17 cellular contexts compared by ENCODE assay signal in genomic region chr4:2944882-2945526, GRCh38. TPM values are rescaled to one million over a fixed set of nuclear protein-coding genes. Genes with fewer than 3 reads are reported as not detected.
DNase-seq lines count a peak whose midpoint lies in the region; ATAC-seq, FAIRE-seq and TF ChIP-seq lines count a peak whose summit lies in the region.
"Had no signal": no experiment of that assay in that cellular context is flagged by ENCODE, and none has a peak within 500 bp of the region (broad histone marks: within the 10 kb centered on the region; RNA-seq: fewer than 3 reads in every experiment).

No MANE protein-coding gene starts in this region.

- H3K36me3 ChIP-seq in H7 (replicated peaks; ENCODE audit: control insufficient read depth, insufficient read depth, low read length) (peaks cover 53% of the 10 kb centered on the region), GM12878 (ENCODE audit: control insufficient read depth in 2 of 2, insufficient read depth in 2 of 2, low read length in 1 of 2) (peaks cover 59 to 69% of the 10 kb centered on the region in 2 experiments), sigmoid colon (peaks cover 39 to 100% (median 67%) of the 10 kb centered on the region in 4 donors)

- in situ Hi-C loops in GM12878 (cut with MboI): loop anchor here (25.0 kb wide), 1 partner anchor 183 kb away; the partner anchor contains the start of gene TNIP2

- WGBS in GM12878 (ENCODE audit: insufficient coverage, insufficient replicate concordance, low lambda C conversion rate, missing lambda C conversion rate): 75% methylated on average over 19 of the region's 19 CpGs
- 90 to 92% methylated on average over 19 of the region's 19 CpGs for WGBS in sigmoid colon, 2 donors

- H3K79me2 ChIP-seq in GM12878 (ENCODE audit: control insufficient read depth, insufficient read depth, low read length): peaks cover 1% of the 10 kb centered on the region

- H3K27ac ChIP-seq in GM12878 (ENCODE audit: control insufficient read depth, insufficient read depth) (no peak overlapping the region), sigmoid colon (no peak overlapping the region)
- H3K27ac ChIP-seq: C4-2B, KMS-11 had no signal

- intact Hi-C loops in GM12878 (cut with micrococcal nuclease; ENCODE audit: unreplicated experiment) (no loop called here), sigmoid colon (cut with DNase I) (no loop called here)

- ATAC-seq in GM12878: no peak
- no peak for ATAC-seq in HG02973 (IDR thresholded peaks at IDR 0.05; ENCODE audit: unreplicated experiment)
- ATAC-seq: PC-3 had no signal

- H3K27me3 ChIP-seq in H7 (ENCODE audit: control insufficient read depth, insufficient read depth, low read length): no peaks in the 10 kb centered on the region
- no peaks in the 10 kb centered on the region for H3K27me3 ChIP-seq in GM12878 (replicated peaks in 1 of 2; ENCODE audit: control insufficient read depth in 2 of 2, insufficient read depth in 2 of 2, low read length in 1 of 2)
- H3K27me3 ChIP-seq in sigmoid colon: no peaks in the 10 kb centered on the region

- H2AFZ ChIP-seq in GM12878 (ENCODE audit: control insufficient read depth, low read depth, low read length): no peak overlapping the region

- no peaks in the 10 kb centered on the region; the same call in 1 of the 2 replicates for H4K20me1 ChIP-seq in GM12878 (ENCODE audit: control insufficient read depth, insufficient read depth)

- TF ChIP-seq EP300 in GM12878 (IDR thresholded peaks at IDR 0.05; ENCODE audit: borderline replicate concordance in 1 of 2, control insufficient read depth in 1 of 2, low read depth in 2 of 2, low read length in 2 of 2) (no peak), sigmoid colon (IDR thresholded peaks at IDR 0.05) (no peak)

- POLR2A ChIA-PET in GM12878 (lab: Charles Lee): no interaction called here

- RAD21 ChIA-PET in GM12878 (lab: Charles Lee; ENCODE audit: unreplicated experiment): interaction anchor here (0.7 kb wide), 1 partner anchor 9 kb away, joined by 4 read pairs; no protein-coding TSS in a partner anchor

- FAIRE-seq in GM12878 (lab: Jason Lieb, UNC) (no peak), urothelium cell line (lab: Jason Lieb, UNC) (no peak)

- H3K4me2 ChIP-seq in GM12878 (ENCODE audit: control insufficient read depth, insufficient read depth): no peak overlapping the region
- H3K4me2 ChIP-seq: KMS-11 had no signal

- CTCF ChIA-PET in GM12878 (lab: Yijun Ruan, JAX): interaction anchor here (0.6 to 2.1 kb wide), 2 partner anchors 9 to 17 kb away, joined by 3 to 10 read pairs; no protein-coding TSS in a partner anchor

- TF ChIP-seq CTCF in GM12878 (IDR thresholded peaks at IDR 0.05 in 2 of 3, conservative IDR thresholded peaks at IDR 0.05 in 1 of 3; ENCODE audit: control insufficient read depth in 2 of 3, extremely low read depth in 1 of 3, insufficient read depth in 1 of 3, low read depth in 3 of 3, low read length in 3 of 3) (no peak), sigmoid colon (IDR thresholded peaks at IDR 0.05) (no peak)

- TSS peak; percentile 29 for BruUV-seq in GM12878 (replicated peaks; lab: Mats Ljungman, UMichigan)

- no peak overlapping the region for H3K9ac ChIP-seq in GM12878 (ENCODE audit: control insufficient read depth, insufficient read depth, low read length)
- H3K9ac ChIP-seq: KMS-11 had no signal

- H3K9me3 ChIP-seq in GM12878 (replicated peaks; ENCODE audit: control insufficient read depth, insufficient read depth, low read length) (no peaks in the 10 kb centered on the region), sigmoid colon (no peaks in the 10 kb centered on the region)

- peak; percentile 50 for DNase-seq in activated effector memory CD4-positive, alpha-beta T cell treated with anti-CD3 and anti-CD28 coated beads, Interleukin-2, amount 50 U/mL, for 16 hours
- DNase-seq in activated effector memory CD4-positive, alpha-beta T cell treated with Interleukin-2 at 50 U/mL for 16 hours: no peak
- DNase-seq in H7 (peak; percentile 28), GM12878 (ENCODE audit: low read depth, low spot score) (no peak), sigmoid colon (peak; percentile 52), urothelium cell line (ENCODE audit: low spot score) (no peak)
- DNase-seq: DMS153, GOT3, NCI-H1048, NCI-H1436 treated with DMSO at 0.1 percent for 48 hours, NCI-H2081, NCI-H510A, NCI-H82, PC-3 had no signal

- no peak for TF ChIP-seq POLR2A in GM12878 (IDR thresholded peaks at IDR 0.05; ENCODE audit: low read depth, low read length)
- TF ChIP-seq POLR2A in sigmoid colon (IDR thresholded peaks at IDR 0.05): no peak

- no peak for TF ChIP-seq RAD21 in GM12878 (IDR thresholded peaks at IDR 0.05; ENCODE audit: insufficient read depth, low read depth, low read length)

- H3K4me3 ChIP-seq in H7 (ENCODE audit: insufficient read depth, low read depth, low read length) (no peak overlapping the region), GM12878 (no peak overlapping the region), sigmoid colon (no peak overlapping the region)

- no peaks in the 10 kb centered on the region for H3K4me1 ChIP-seq in GM12878 (ENCODE audit: control insufficient read depth, insufficient read depth, low read length)
- H3K4me1 ChIP-seq in sigmoid colon: no peaks in the 10 kb centered on the region

- SMC1A ChIA-PET in GM12878 (lab: Charles Lee; ENCODE audit: uncharacterized antibody, unreplicated experiment): interaction anchor here (1.9 kb wide), 1 partner anchor 9 kb away, joined by 6 read pairs; no protein-coding TSS in a partner anchor

TF ChIP-seq in GM12878, 131 proteins besides CTCF, POLR2A, EP300 and RAD21:
- TF ChIP-seq RUNX3 (IDR thresholded peaks at IDR 0.05; ENCODE audit: low read length) (no peak), RFX5 (IDR thresholded peaks at IDR 0.05; ENCODE audit: low read depth, low read length) (no peak), FOXK2 (IDR thresholded peaks at IDR 0.05) (no peak)

RNA-seq across cellular contexts. Expression of gene NOP14, which starts 18.2 kb away (rescaled TPM):
- total RNA-seq in H7 (2014; rRNA removed; shearing (Covaris generic)): 17.3 and 19.2 TPM in 2 replicates
- total RNA-seq in GM12878 (2013; cell fraction: nucleolus; rRNA removed): 30.0 and 34.7 TPM in 2 replicates
- total RNA-seq in GM12878 (2014; rRNA removed) (40.3 and 42.1 TPM in 2 replicates), GM12878 (2014; rRNA removed; fragmentation: Illumina TruSeq; extraction: Trizol) (52.5 and 57.3 TPM in 2 replicates), GM12878 (2021) (74.3 and 80.6 TPM in 2 replicates), sigmoid colon (10 to 100 TPM; 12.5 to 19.1 (median 15.1) TPM)
- 26.2 TPM for polyA plus RNA-seq in GM12878 (2011; ENCODE audit: low read depth)
- polyA plus RNA-seq in GM12878 (2011; rRNA removed) (17.2 and 18.8 TPM in 2 replicates), GM12878 (2014; fragmentation: Illumina TruSeq; extraction: Trizol) (64.9 and 65.2 TPM in 2 replicates), GM12878 (2014; fragmentation: Nextera tagmentation; extraction: Ambion mirVana) (10 to 100 TPM; 13.8 to 24.7 TPM), GM12878 (2014; rRNA removed) (31.6 and 36.4 TPM in 2 replicates), GM12878 (2016; fragmentation: Nextera tagmentation; extraction: Ambion mirVana) (10 to 100 TPM; 74.5 to 76.6 TPM), sigmoid colon (10 to 100 TPM; 10.4 to 26.0 (median 12.6) TPM)
- 13.0 and 14.4 TPM in 2 replicates for polyA plus RNA-seq in GM12878 (2011; cell fraction: cytosol; rRNA removed)
- 20.7 and 30.4 TPM in 2 replicates for polyA plus RNA-seq in GM12878 (2011; cell fraction: nucleus; rRNA removed)
- 33.0 and 35.7 TPM in 2 replicates for polyA plus RNA-seq in GM12878 (2012)
- 14.1 and 15.1 TPM in 2 replicates for polyA minus RNA-seq in GM12878 (2011; rRNA and poly(A)+ RNA removed)
- 15.6 and 17.3 TPM in 2 replicates for polyA minus RNA-seq in GM12878 (2011; cell fraction: cytosol; rRNA and poly(A)+ RNA removed)
- 6.8 and 11.3 TPM in 2 replicates for polyA minus RNA-seq in GM12878 (2011; cell fraction: nucleus; rRNA and poly(A)+ RNA removed)

RNA-seq across cellular contexts. Expression of gene GRK4, which starts 18.4 kb away (rescaled TPM):
- 0.48 and 1.9 TPM in 2 replicates for total RNA-seq in H7 (2014; rRNA removed; shearing (Covaris generic))
- total RNA-seq in GM12878 (2013; cell fraction: nucleolus; rRNA removed): 1.9 and 2.9 TPM in 2 replicates
- total RNA-seq in GM12878 (2014; rRNA removed): 2.3 and 2.5 TPM in 2 replicates
- total RNA-seq in GM12878 (2014; rRNA removed; fragmentation: Illumina TruSeq; extraction: Trizol): 2.4 and 2.9 TPM in 2 replicates
- 3.0 and 3.6 TPM in 2 replicates for total RNA-seq in GM12878 (2021)
- polyA plus RNA-seq in GM12878 (2011; ENCODE audit: low read depth): 0.94 TPM
- polyA plus RNA-seq in GM12878 (2011; rRNA removed): 1.3 and 1.5 TPM in 2 replicates
- polyA plus RNA-seq in GM12878 (2011; cell fraction: cytosol; rRNA removed): 0.70 and 1.1 TPM in 2 replicates
- 0.72 and 1.1 TPM in 2 replicates for polyA plus RNA-seq in GM12878 (2011; cell fraction: nucleus; rRNA removed)
- 2.6 and 2.7 TPM in 2 replicates for polyA plus RNA-seq in GM12878 (2012)
- 2.3 TPM in 2 replicates for polyA plus RNA-seq in GM12878 (2014; fragmentation: Illumina TruSeq; extraction: Trizol)
- polyA plus RNA-seq in GM12878 (2014; fragmentation: Nextera tagmentation; extraction: Ambion mirVana): 1 to 10 TPM; 1.1 to 1.6 TPM
- polyA plus RNA-seq in GM12878 (2014; rRNA removed): 2.9 and 3.0 TPM in 2 replicates
- polyA plus RNA-seq in GM12878 (2016; fragmentation: Nextera tagmentation; extraction: Ambion mirVana): 1 to 10 TPM; 3.4 to 4.0 TPM
- 0.72 and 1.2 TPM in 2 replicates for polyA minus RNA-seq in GM12878 (2011; rRNA and poly(A)+ RNA removed)
- polyA minus RNA-seq in GM12878 (2011; cell fraction: cytosol; rRNA and poly(A)+ RNA removed): 0.83 and 1.1 TPM in 2 replicates
- 0.36 and 1.1 TPM in 2 replicates for polyA minus RNA-seq in GM12878 (2011; cell fraction: nucleus; rRNA and poly(A)+ RNA removed)
- 10 to 100 TPM in 1 of 4 donors, 1 to 10 TPM in 3; 3.9 to 10.2 (median 6.7) TPM for total RNA-seq in sigmoid colon
- polyA plus RNA-seq in sigmoid colon: 1 to 10 TPM in 2 of 3 donors, under 1 TPM in 1; 0.60 to 1.6 (median 1.4) TPM

Comparison
In these comparisons a context has a peak if more than half of its experiments do, and no peak if none do; other contexts are left out.
1. DNase-seq: peak in activated effector memory CD4-positive, alpha-beta T cell treated with anti-CD3 and anti-CD28 coated beads, Interleukin-2, amount 50 U/mL, for 16 hours (single experiment), H7 (single experiment) and sigmoid colon (single experiment); none in activated effector memory CD4-positive, alpha-beta T cell treated with Interleukin-2 at 50 U/mL for 16 hours (single experiment), GM12878 (single experiment) and urothelium cell line (single experiment).